Comparison of ENCODE assay signal across 32 cellular contexts in the genomic region with DNA sequence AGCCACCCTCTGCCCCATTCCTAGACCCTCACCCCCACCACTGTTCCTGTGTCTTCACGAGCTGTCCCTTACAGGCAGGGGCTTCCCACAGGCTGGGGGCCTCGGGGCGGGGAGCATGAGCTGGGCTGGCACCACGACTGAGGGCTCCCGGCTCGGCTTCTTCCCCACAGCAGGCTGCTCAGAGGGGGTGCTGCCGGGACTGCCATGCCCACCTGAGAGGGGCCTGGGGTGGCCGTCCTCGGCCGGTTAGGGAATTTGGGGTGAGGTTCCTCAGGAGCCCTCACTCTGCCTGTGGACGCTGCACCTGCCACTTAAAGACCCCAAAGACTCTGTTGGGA. TPM values are rescaled to one million over a fixed set of nuclear protein-coding genes. Genes with fewer than 3 reads are reported as not detected.
"Had no signal": no experiment of that assay in that cellular context is flagged by ENCODE, and none has a peak within 500 bp of the region (broad histone marks: within the 10 kb centered on the region; RNA-seq: fewer than 3 reads in every experiment).

No MANE protein-coding gene starts in this region.

- H3K9me3 ChIP-seq: heart right ventricle, left lung, neutrophil, ovary, right atrium auricular region, right lobe of liver, suprapubic skin, thoracic aorta, tibial artery, upper lobe of right lung had no signal

- H3K36me3 ChIP-seq: ovary had no signal

- H3K27ac ChIP-seq: heart right ventricle, hepatocyte, left lung, neutrophil, ovary, right atrium auricular region, suprapubic skin, thoracic aorta, tibial artery, upper lobe of right lung had no signal

- ATAC-seq: heart right ventricle; left colon; left lung; naive thymus-derived CD8-positive, alpha-beta T cell; stimulated activated memory B cell treated with anti-CD40 and anti-IgM and Interleukin-4, amounts not matched to agents 10 μg/mL and 1 μg/mL and 100 μg/mL, for 72 hours; upper lobe of right lung had no signal

- H3K27ac Mint-ChIP-seq: memory B cell; naive thymus-derived CD8-positive, alpha-beta T cell; nephron; progenitor cell of endocrine pancreas; stimulated activated memory B cell treated with anti-CD40 and anti-IgM and Interleukin-4, amounts not matched to agents 10 μg/mL and 1 μg/mL and 100 μg/mL, for 72 hours had no signal

- H3K4me2 ChIP-seq: hepatocyte, smooth muscle cell had no signal

- H3K27me3 ChIP-seq: heart right ventricle, hepatocyte, left lung, neutrophil, ovary, right atrium auricular region, right lobe of liver, suprapubic skin, tibial artery, upper lobe of right lung had no signal

- H3K4me1 ChIP-seq: heart right ventricle, left lung, right atrium auricular region, suprapubic skin, tibial artery, upper lobe of right lung had no signal

- H3K4me3 ChIP-seq: heart right ventricle, hepatocyte, left lung, lung, ovary, right atrium auricular region, right lobe of liver, smooth muscle cell, suprapubic skin, thoracic aorta, tibial artery, upper lobe of right lung had no signal

- DNase-seq: heart right ventricle; left colon; left lung; naive thymus-derived CD8-positive, alpha-beta T cell; occipital lobe; ovary; right lobe of liver; stimulated activated CD4-positive, alpha-beta T cell treated with anti-CD3 and anti-CD28 coated beads, Interleukin-1b, Interleukin-23, amount 100 ng/mL, for 48 hours; stimulated activated CD4-positive, alpha-beta T cell treated with anti-CD3 and anti-CD28 coated beads, Interleukin-2, amount 100 ng/mL, for 48 hours; stimulated activated CD4-positive, alpha-beta T cell treated with anti-CD3 and anti-CD28 coated beads, Interleukin-4, amount 100 ng/mL, for 4 hours; stimulated activated CD8-positive, alpha-beta memory T cell treated with anti-CD3 and anti-CD28 coated beads, Interleukin-4, amount 100 ng/mL, for 48 hours; stimulated activated naive CD4-positive, alpha-beta T cell treated with Interleukin-2 at 50 U/mL for 16 hours; tibial artery; trophoblast cell; upper lobe of right lung had no signal

- H3K4me3 Mint-ChIP-seq: memory B cell; naive thymus-derived CD8-positive, alpha-beta T cell; nephron; neural crest cell; stimulated activated memory B cell treated with anti-CD40 and anti-IgM and Interleukin-4, amounts not matched to agents 10 μg/mL and 1 μg/mL and 100 μg/mL, for 72 hours had no signal

- H3K79me2 ChIP-seq: hepatocyte had no signal

- H3K27me3 Mint-ChIP-seq: memory B cell; naive thymus-derived CD8-positive, alpha-beta T cell; progenitor cell of endocrine pancreas; stimulated activated memory B cell treated with anti-CD40 and anti-IgM and Interleukin-4, amounts not matched to agents 10 μg/mL and 1 μg/mL and 100 μg/mL, for 72 hours had no signal

- H2AFZ ChIP-seq: hepatocyte had no signal

- H3K4me1 Mint-ChIP-seq: memory B cell; naive thymus-derived CD8-positive, alpha-beta T cell; neural crest cell had no signal

- H3K9me3 Mint-ChIP-seq: memory B cell; naive thymus-derived CD8-positive, alpha-beta T cell; nephron; neural crest cell; stimulated activated memory B cell treated with anti-CD40 and anti-IgM and Interleukin-4, amounts not matched to agents 10 μg/mL and 1 μg/mL and 100 μg/mL, for 72 hours had no signal

RNA-seq across cellular contexts. Expression of gene SLC25A47, which starts 6.8 kb away (rescaled TPM):
- total RNA-seq: heart right ventricle; left lung; lower leg skin; naive thymus-derived CD8-positive, alpha-beta T cell; neural crest cell; occipital lobe; ovary; progenitor cell of endocrine pancreas; pulmonary artery endothelial cell; renal cortical epithelial cell; right atrium auricular region; smooth muscle cell; subcutaneous adipose tissue; thoracic aorta; upper lobe of right lung had no signal
- polyA plus RNA-seq: heart right ventricle; keratinocyte; naive thymus-derived CD8-positive, alpha-beta T cell; ovary; smooth muscle cell had no signal
